Comparison of ENCODE assay signal across 19 cellular contexts in the genomic region with DNA sequence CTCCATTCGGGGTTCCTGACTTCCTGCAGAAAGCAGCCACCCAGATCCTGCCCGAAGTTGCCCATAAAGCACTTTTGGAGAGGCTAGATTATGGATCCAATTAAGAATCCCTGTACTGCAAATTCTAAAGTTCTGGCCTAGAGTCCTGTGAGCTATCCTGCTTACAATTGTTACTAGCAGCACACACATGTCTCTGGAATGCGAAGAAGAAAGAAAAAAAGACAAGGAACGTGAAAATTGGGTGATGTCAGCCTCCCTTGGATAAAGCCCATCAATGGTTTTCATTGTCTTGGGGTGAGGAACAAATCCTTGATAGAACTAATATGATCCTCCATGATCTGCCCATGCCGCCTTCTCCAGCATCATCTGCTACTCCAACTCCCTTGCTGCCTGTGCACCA.
"Had no signal": no experiment of that assay in that cellular context is flagged by ENCODE, and none has a peak within 500 bp of the region (broad histone marks: within the 10 kb centered on the region; RNA-seq: fewer than 3 reads in every experiment).

No MANE protein-coding gene starts in this region.

- DNase-seq: activated CD4-positive, alpha-beta T cell treated with anti-CD3 and anti-CD28 coated beads, Interleukin-2, amount 10 ng/mL, durations not matched to agents 7 days and 5 days; activated CD4-positive, CD25-positive, alpha-beta regulatory T cell; activated CD8-positive, alpha-beta memory T cell treated with anti-CD3 and anti-CD28 coated beads for 24 hours; activated naive CD4-positive, alpha-beta T cell treated with Interleukin-2 at 50 U/mL for 16 hours; anterior cingulate cortex; cerebellar nuclear complex; effector memory CD4-positive, alpha-beta T cell; right cardiac atrium; small intestine; stimulated activated CD4-positive, alpha-beta T cell treated with anti-CD3 and anti-CD28 coated beads, Interleukin-4, amount 100 ng/mL, for 4 hours; stimulated activated CD8-positive, alpha-beta memory T cell treated with anti-CD3 and anti-CD28 coated beads, Interleukin-4, amount 100 ng/mL, for 48 hours; T-helper 17 cell had no signal

- H3K4me3 ChIP-seq: breast epithelium, prostate gland, suprapubic skin had no signal

- H3K4me1 ChIP-seq: breast epithelium, prostate gland, suprapubic skin had no signal

- H3K27ac Mint-ChIP-seq: activated CD4-positive, alpha-beta T cell treated with anti-CD3 and anti-CD28 coated beads, Interleukin-2, amount 10 ng/mL, durations not matched to agents 7 days and 5 days; activated T-helper 1 cell treated with anti-CD3 and anti-CD28 coated beads, Interleukin-12 subunit alpha, Interleukin-12 subunit beta, Interleukin-2, Interleukin-4 antibody, amounts not matched to agents 30 ng/mL and 10 ng/mL and 1 ng/mL, durations not matched to agents 14 hours and 24 hours and 36 hours; stimulated activated naive CD8-positive, alpha-beta T cell treated with anti-CD3 and anti-CD28 coated beads, Interleukin-15, Interleukin-2, amounts not matched to agents 100 ng/mL and 50 ng/mL, for 24 hours; T-helper 17 cell; type B pancreatic cell had no signal

- H3K4me3 Mint-ChIP-seq: activated CD4-positive, alpha-beta T cell treated with anti-CD3 and anti-CD28 coated beads, Interleukin-2, amount 10 ng/mL, durations not matched to agents 7 days and 5 days; activated T-helper 1 cell treated with anti-CD3 and anti-CD28 coated beads, Interleukin-12 subunit alpha, Interleukin-12 subunit beta, Interleukin-2, Interleukin-4 antibody, amounts not matched to agents 30 ng/mL and 10 ng/mL and 1 ng/mL, durations not matched to agents 14 hours and 24 hours and 36 hours; stimulated activated naive CD8-positive, alpha-beta T cell treated with anti-CD3 and anti-CD28 coated beads, Interleukin-15, Interleukin-2, amounts not matched to agents 100 ng/mL and 50 ng/mL, for 24 hours; T-helper 17 cell; type B pancreatic cell had no signal

- H3K9me3 Mint-ChIP-seq: activated T-helper 1 cell treated with anti-CD3 and anti-CD28 coated beads, Interleukin-12 subunit alpha, Interleukin-12 subunit beta, Interleukin-2, Interleukin-4 antibody, amounts not matched to agents 30 ng/mL and 10 ng/mL and 1 ng/mL, durations not matched to agents 14 hours and 24 hours and 36 hours had no signal

- H3K36me3 ChIP-seq: breast epithelium, prostate gland, suprapubic skin had no signal

- H3K36me3 Mint-ChIP-seq: type B pancreatic cell had no signal

- H3K27me3 ChIP-seq: breast epithelium, suprapubic skin had no signal

- ATAC-seq: right cardiac atrium, T-helper 17 cell had no signal

- H3K27me3 Mint-ChIP-seq: activated CD4-positive, alpha-beta T cell treated with anti-CD3 and anti-CD28 coated beads, Interleukin-2, amount 10 ng/mL, durations not matched to agents 7 days and 5 days; type B pancreatic cell had no signal

- H3K9me3 ChIP-seq: prostate gland had no signal

- H3K4me1 Mint-ChIP-seq: activated CD4-positive, alpha-beta T cell treated with anti-CD3 and anti-CD28 coated beads, Interleukin-2, amount 10 ng/mL, durations not matched to agents 7 days and 5 days had no signal

- H3K27ac ChIP-seq: breast epithelium, epithelial cell of prostate, prostate gland, suprapubic skin had no signal
